In the genomic region with DNA sequence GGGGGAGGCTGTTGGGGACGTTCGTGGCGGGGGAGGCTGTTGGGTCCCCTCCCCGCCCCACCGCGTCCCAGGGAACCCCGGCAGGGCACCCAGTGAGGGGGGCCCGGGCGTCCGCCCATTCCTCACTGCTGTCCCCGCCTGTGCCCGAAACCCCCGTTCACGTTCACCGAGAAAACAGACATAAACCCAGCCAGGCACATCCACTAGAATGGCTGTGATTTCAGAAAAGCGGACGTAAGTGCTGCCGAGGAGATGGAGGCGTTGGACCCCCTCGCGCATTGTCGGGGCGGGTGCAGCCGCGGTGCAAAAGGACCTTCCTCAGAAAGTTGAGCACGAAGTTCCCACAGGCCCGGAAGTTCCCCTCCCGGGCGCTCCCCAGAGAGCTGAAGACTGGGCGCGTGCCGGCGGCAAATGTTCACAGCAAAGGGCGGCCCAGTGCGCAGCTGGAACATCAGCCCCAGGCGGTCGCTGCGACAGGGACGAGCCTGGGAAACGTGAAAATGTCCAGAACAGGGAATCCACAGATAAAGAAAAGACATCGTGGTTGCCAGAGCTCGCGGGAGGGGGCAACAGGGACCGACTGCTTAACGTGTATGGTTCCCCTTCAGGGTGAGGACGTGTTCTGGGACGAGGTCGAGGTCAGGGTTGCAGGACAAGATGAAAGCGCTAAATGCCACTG, we compare ENCODE assay signal across 9 cellular contexts. TPM values are rescaled to one million over a fixed set of nuclear protein-coding genes. Genes with fewer than 3 reads are reported as not detected.
DNase-seq lines count a peak whose midpoint lies in the region; ATAC-seq and TF ChIP-seq lines count a peak whose summit lies in the region.
"Had no signal": no experiment of that assay in that cellular context is flagged by ENCODE, and none has a peak within 500 bp of the region (broad histone marks: within the 10 kb centered on the region; RNA-seq: fewer than 3 reads in every experiment).

No MANE protein-coding gene starts in this region.

- H3K27me3 Mint-ChIP-seq in CD14-positive monocyte (ENCODE audit: low read depth in 3 of 3): peaks cover 31 to 60% (median 32%) of the 10 kb centered on the region in 3 donors
- peaks cover 19% of the 10 kb centered on the region for H3K27me3 Mint-ChIP-seq in activated T-helper 17 cell treated with anti-CD3 and anti-CD28 coated beads, Interleukin-2, amount 50 U/mL, for 72 hours

- no peak for ATAC-seq in activated T-helper 17 cell treated with anti-CD3 and anti-CD28 coated beads, Interleukin-2, amount 50 U/mL, for 72 hours (replicated peaks)
- ATAC-seq in left ventricle myocardium superior: peak; percentile 75

- H3K4me3 ChIP-seq in HFF-Myc (replicated peaks; ENCODE audit: low read depth, low read length): peak overlapping the region; percentile 50
- peak overlapping the region; percentile 25 to 51 (median 36) for H3K4me3 ChIP-seq in skin epidermis

- TF ChIP-seq CTCF in CD14-positive monocyte (IDR thresholded peaks at IDR 0.05) (peak; percentile 16), HFF-Myc (IDR thresholded peaks at IDR 0.05; ENCODE audit: low read depth, low read length, missing control alignments) (no peak)

- DNase-seq in CD14-positive monocyte (ENCODE audit: low spot score) (no peak), HFF-Myc (ENCODE audit: extremely low read depth, low read depth) (no peak), left ventricle myocardium superior (peak; percentile 77), mucosa of gallbladder (ENCODE audit: low spot score) (no peak), NCI-H1694 (lab: John Stamatoyannopoulos, UW) (no peak), NCI-H345 treated with DMSO at 0.1 percent for 48 hours (lab: John Stamatoyannopoulos, UW; ENCODE audit: unreplicated experiment) (no peak)

- intact Hi-C loops in CD14-positive monocyte (cut with micrococcal nuclease): loop anchor here (2.0 to 10.0 kb wide), 2 partner anchors 60 to 70 kb away; a partner anchor contains a TSS
- intact Hi-C loops in left ventricle myocardium superior (cut with micrococcal nuclease): no loop called here

- peaks cover 0 to 3% of the 10 kb centered on the region in 2 donors for H3K36me3 Mint-ChIP-seq in CD14-positive monocyte
- H3K36me3 Mint-ChIP-seq in activated T-helper 17 cell treated with anti-CD3 and anti-CD28 coated beads, Interleukin-2, amount 50 U/mL, for 72 hours (ENCODE audit: low read depth): no peaks in the 10 kb centered on the region

- H3K9me3 Mint-ChIP-seq in CD14-positive monocyte: peaks cover 0 to 3% (median 0%) of the 10 kb centered on the region in 7 donors
- no peaks in the 10 kb centered on the region for H3K9me3 Mint-ChIP-seq in activated T-helper 17 cell treated with anti-CD3 and anti-CD28 coated beads, Interleukin-2, amount 50 U/mL, for 72 hours

- peak overlapping the region; percentile 76 to 86 for H3K4me3 Mint-ChIP-seq in CD14-positive monocyte
- H3K4me3 Mint-ChIP-seq in activated T-helper 17 cell treated with anti-CD3 and anti-CD28 coated beads, Interleukin-2, amount 50 U/mL, for 72 hours: peak overlapping the region; percentile 38

- peak overlapping the region in 9 of 21 experiments; percentile 7 to 68 (median 26) for H3K27ac ChIP-seq in skin epidermis

- peak overlapping the region in 3 of 7 donors; percentile 3 to 73 (median 23) for H3K27ac Mint-ChIP-seq in CD14-positive monocyte
- no peak overlapping the region for H3K27ac Mint-ChIP-seq in activated T-helper 17 cell treated with anti-CD3 and anti-CD28 coated beads, Interleukin-2, amount 50 U/mL, for 72 hours

- H3K4me1 Mint-ChIP-seq in CD14-positive monocyte: peaks cover 19% of the 10 kb centered on the region
- no peaks in the 10 kb centered on the region for H3K4me1 Mint-ChIP-seq in activated T-helper 17 cell treated with anti-CD3 and anti-CD28 coated beads, Interleukin-2, amount 50 U/mL, for 72 hours

RNA-seq across cellular contexts. Expression of a gene that starts 18.5 kb away (rescaled TPM):
- not detected for polyA plus RNA-seq in CD14-positive monocyte
- not detected for total RNA-seq in activated T-helper 17 cell treated with anti-CD3 and anti-CD28 coated beads, Interleukin-2, amount 50 U/mL, for 72 hours
- total RNA-seq in left ventricle myocardium superior: 2.1 TPM
- total RNA-seq in mucosa of gallbladder: 15.0 TPM
- total RNA-seq: lung microvascular endothelial cell had no signal

RNA-seq across cellular contexts. Expression of a gene that starts 53.8 kb away (rescaled TPM):
- polyA plus RNA-seq in CD14-positive monocyte: 10 to 100 TPM; 34.5 to 35.8 TPM
- 100 to 1,000 TPM in 1 of 2 donors, 10 to 100 TPM in 1; 57.6 to 141 TPM for total RNA-seq in activated T-helper 17 cell treated with anti-CD3 and anti-CD28 coated beads, Interleukin-2, amount 50 U/mL, for 72 hours
- total RNA-seq in left ventricle myocardium superior (46.8 TPM), mucosa of gallbladder (54.1 TPM)

RNA-seq across cellular contexts. Expression of a gene that starts 55.2 kb away (rescaled TPM):
- under 1 TPM; 0.31 to 0.71 TPM for polyA plus RNA-seq in CD14-positive monocyte
- total RNA-seq in activated T-helper 17 cell treated with anti-CD3 and anti-CD28 coated beads, Interleukin-2, amount 50 U/mL, for 72 hours: 10 to 100 TPM; 17.4 to 17.8 TPM
- total RNA-seq in left ventricle myocardium superior (6.6 TPM), mucosa of gallbladder (22.5 TPM)
